In the genomic region with DNA sequence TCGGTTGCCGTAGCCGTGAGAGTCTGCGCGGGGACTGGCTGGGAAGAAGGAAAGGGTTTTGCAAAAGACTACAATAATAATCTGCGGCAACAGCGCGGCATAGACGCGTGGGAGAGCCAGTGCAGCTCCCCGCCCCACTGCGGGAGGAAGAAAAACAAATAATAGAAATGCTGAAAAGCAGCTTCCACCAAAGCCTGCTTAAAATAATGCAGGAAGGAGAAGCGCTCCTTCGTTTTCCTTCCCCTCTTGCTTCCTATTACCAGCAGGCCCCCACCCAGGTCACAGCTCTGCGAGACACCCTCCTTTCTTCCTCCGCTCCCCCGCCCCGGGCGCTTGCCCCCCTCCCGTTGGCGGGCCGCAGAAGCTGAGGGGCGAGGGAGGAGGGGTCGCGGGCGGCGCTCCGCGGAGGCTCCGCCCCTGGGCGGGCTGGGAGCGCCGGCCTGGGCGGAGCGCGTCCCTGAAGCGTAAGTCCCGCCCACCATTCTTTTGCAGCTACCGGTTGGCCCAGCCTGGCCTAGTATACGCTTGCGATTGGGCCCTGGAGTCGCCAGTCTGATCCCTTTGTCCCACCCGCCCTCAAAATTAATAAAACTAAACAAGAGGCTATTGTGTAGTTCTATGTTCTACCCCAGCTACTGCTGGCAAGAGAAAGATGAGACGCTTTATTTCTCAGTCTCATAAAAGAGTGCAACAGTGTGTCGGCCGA, we compare ENCODE assay signal across 8 cellular contexts. TPM values are rescaled to one million over a fixed set of nuclear protein-coding genes. Genes with fewer than 3 reads are reported as not detected.
A peak's percentile ranks its signal among the peaks of the same experiment; 100 is the strongest.
DNase-seq lines count a peak whose midpoint lies in the region; ATAC-seq and FAIRE-seq lines count a peak whose summit lies in the region.

No MANE protein-coding gene starts in this region.

- in situ Hi-C loops in ACHN (cut with HindIII; ENCODE audit: low pct_ligation_motif_present, low pct_unique_long_range_greater_than_20kb, low sequenced_read_pairs) = no loop called here

- H3K36me3 Mint-ChIP-seq in activated CD4-positive, alpha-beta T cell treated with anti-CD3 and anti-CD28 coated beads for 36 hours (ENCODE audit: low read depth) = no peaks in the 10 kb centered on the region

- H3K27ac Mint-ChIP-seq in activated CD4-positive, alpha-beta T cell treated with anti-CD3 and anti-CD28 coated beads for 36 hours = peak overlapping the region; percentile 13

- CTCF ChIA-PET in activated CD4-positive, alpha-beta T cell treated with anti-CD3 and anti-CD28 coated beads for 36 hours (lab: Charles Lee) = no interaction called here

- intact Hi-C loops in activated CD4-positive, alpha-beta T cell treated with anti-CD3 and anti-CD28 coated beads for 36 hours (cut with DNase I, micrococcal nuclease) = loop anchor here (5.0 to 10.0 kb wide), 3 partner anchors 164 to 1159 kb away; partner anchors contain the start of genes ALG13 (in 2 of the 2) and LHFPL1 (in 1 of the 2)

- FAIRE-seq in colon (lab: Jason Lieb, UNC) = peak; percentile 80

- H3K4me1 Mint-ChIP-seq in activated CD4-positive, alpha-beta T cell treated with anti-CD3 and anti-CD28 coated beads for 36 hours = peaks cover 13% of the 10 kb centered on the region

- POLR2A ChIA-PET in activated CD4-positive, alpha-beta T cell treated with anti-CD3 and anti-CD28 coated beads for 36 hours (lab: Charles Lee) = no interaction called here

- H3K27me3 Mint-ChIP-seq in activated CD4-positive, alpha-beta T cell treated with anti-CD3 and anti-CD28 coated beads for 36 hours = peaks cover 4% of the 10 kb centered on the region

- peak overlapping the region; percentile 82 for H3K4me3 Mint-ChIP-seq in activated CD4-positive, alpha-beta T cell treated with anti-CD3 and anti-CD28 coated beads for 36 hours

- ATAC-seq in GM18873 (IDR thresholded peaks at IDR 0.05; ENCODE audit: low FRiP score, unreplicated experiment) (peak; percentile 91), HG03159 (IDR thresholded peaks at IDR 0.05; ENCODE audit: unreplicated experiment) (peak; percentile 92)
- peak; percentile 97 for ATAC-seq in activated CD4-positive, alpha-beta T cell treated with anti-CD3 and anti-CD28 coated beads for 36 hours

- DNase-seq in ACHN (peak; percentile 76), NCI-H2227 (lab: John Stamatoyannopoulos, UW; ENCODE audit: unreplicated experiment) (peak; percentile 89), left kidney (ENCODE audit: low read depth, low spot score) (peak; percentile 95)
- DNase-seq in activated CD4-positive, alpha-beta T cell treated with anti-CD3 and anti-CD28 coated beads for 36 hours = peak; percentile 82
- DNase-seq in stimulated activated CD4-positive, alpha-beta T cell treated with anti-CD3 and anti-CD28 coated beads, Interleukin-1b, Interleukin-23, amount 100 ng/mL, for 48 hours = peak; percentile 74

- no peaks in the 10 kb centered on the region for H3K9me3 Mint-ChIP-seq in activated CD4-positive, alpha-beta T cell treated with anti-CD3 and anti-CD28 coated beads for 36 hours (ENCODE audit: low read depth)

RNA-seq across cellular contexts. Expression of gene AMOT, which starts 0.6 kb away (rescaled TPM):
- total RNA-seq in activated CD4-positive, alpha-beta T cell treated with anti-CD3 and anti-CD28 coated beads for 36 hours = 1 to 10 TPM; 1.1 to 1.5 TPM

Comparison
In these comparisons a context has a peak if more than half of its experiments do, and no peak if none do; other contexts are left out.
1. Peak in every context shown above with its lines: DNase-seq and ATAC-seq.